In genomic region chr5:139745121-139745799, GRCh38 we compare ENCODE assay signal across 8 cellular contexts. TPM values are rescaled to one million over a fixed set of nuclear protein-coding genes. Genes with fewer than 3 reads are reported as not detected.
A peak's percentile ranks its signal among the peaks of the same experiment; 100 is the strongest.
DNase-seq lines count a peak whose midpoint lies in the region; ATAC-seq and TF ChIP-seq lines count a peak whose summit lies in the region.

No MANE protein-coding gene starts in this region.

- no peak overlapping the region for H3K27ac Mint-ChIP-seq in type B pancreatic cell

- H3K36me3 ChIP-seq in breast epithelium, result no peaks in the 10 kb centered on the region
- no peaks in the 10 kb centered on the region for H3K36me3 ChIP-seq in effector memory CD4-positive, alpha-beta T cell (ENCODE audit: control insufficient read depth, insufficient read depth, low read length)

- no peak for ATAC-seq in HG02938 (IDR thresholded peaks at IDR 0.05; ENCODE audit: unreplicated experiment)

- H3K9me3 Mint-ChIP-seq in type B pancreatic cell, result no peaks in the 10 kb centered on the region

- peaks cover 5 to 9% of the 10 kb centered on the region in 2 donors for H3K4me1 ChIP-seq in breast epithelium
- peaks cover 24% of the 10 kb centered on the region for H3K4me1 ChIP-seq in effector memory CD4-positive, alpha-beta T cell (ENCODE audit: control insufficient read depth, insufficient read depth, low read length, poor library complexity, severe bottlenecking)

- intact Hi-C loops in breast epithelium (cut with DNase I; ENCODE audit: low total_unique reads), result no loop called here

- peak overlapping the region; percentile 58 to 66 for H3K27ac ChIP-seq in breast epithelium
- H3K27ac ChIP-seq in effector memory CD4-positive, alpha-beta T cell (ENCODE audit: insufficient read depth, low read length, poor library complexity, severe bottlenecking), result no peak overlapping the region

- no peaks in the 10 kb centered on the region for H3K36me3 Mint-ChIP-seq in type B pancreatic cell

- DNase-seq in NK-92 treated with Interleukin-12 subunit alpha and Interleukin-12 subunit beta, amount 100 ng/mL, for 24 hours (lab: John Stamatoyannopoulos, UW), result peak; percentile 49
- DNase-seq in NK-92 (lab: John Stamatoyannopoulos, UW; ENCODE audit: unreplicated experiment) (no peak), LoVo (ENCODE audit: low spot score) (peak; percentile 69), breast epithelium (ENCODE audit: low spot score in 2 of 2) (no peak), mesenteric fat pad (ENCODE audit: low spot score) (peak; percentile 93), type B pancreatic cell (ENCODE audit: extremely low spot score, unreplicated experiment) (no peak)
- DNase-seq in effector memory CD4-positive, alpha-beta T cell, result no peak

- H3K9me3 ChIP-seq in breast epithelium, result no peaks in the 10 kb centered on the region
- no peaks in the 10 kb centered on the region for H3K9me3 ChIP-seq in effector memory CD4-positive, alpha-beta T cell (ENCODE audit: control insufficient read depth, low read length)

- peak overlapping the region in 1 of 3 donors; percentile 74 for H3K4me3 ChIP-seq in breast epithelium
- no peak overlapping the region for H3K4me3 ChIP-seq in effector memory CD4-positive, alpha-beta T cell (ENCODE audit: insufficient read depth, low read depth, low read length, poor library complexity, severe bottlenecking)

- no peak overlapping the region for H3K4me3 Mint-ChIP-seq in type B pancreatic cell

- H3K27me3 ChIP-seq in breast epithelium, result peaks cover 0 to 15% of the 10 kb centered on the region in 2 donors
- H3K27me3 ChIP-seq in effector memory CD4-positive, alpha-beta T cell (replicated peaks; ENCODE audit: control insufficient read depth, insufficient read depth, low read length, poor library complexity, severe bottlenecking), result peaks cover 17% of the 10 kb centered on the region

- no peak for TF ChIP-seq POLR2A in breast epithelium (IDR thresholded peaks at IDR 0.05)

- H3K4me1 Mint-ChIP-seq in type B pancreatic cell (ENCODE audit: unreplicated experiment), result peaks cover 67% of the 10 kb centered on the region

- H3K27me3 Mint-ChIP-seq in type B pancreatic cell, result peaks cover 41% of the 10 kb centered on the region

- TF ChIP-seq CTCF in breast epithelium (IDR thresholded peaks at IDR 0.05), result no peak
- TF ChIP-seq CTCF in type B pancreatic cell (conservative IDR thresholded peaks at IDR 0.05), result no peak

RNA-seq across cellular contexts. Expression of gene PSD2, which starts 50.3 kb away (rescaled TPM):
- total RNA-seq in breast epithelium (1 to 10 TPM in 1 of 3 donors, under 1 TPM in 1, not detected in 1; 0.66 to 1.8 TPM), mesenteric fat pad (not detected), type B pancreatic cell (ENCODE audit: low replicate concordance) (0.19 and 0.27 TPM in 2 replicates)

Comparison
In these comparisons a context has a peak if more than half of its experiments do, and no peak if none do; other contexts are left out.
1. DNase-seq: peak in NK-92 treated with Interleukin-12 subunit alpha and Interleukin-12 subunit beta, amount 100 ng/mL, for 24 hours (single experiment), LoVo (single experiment) and mesenteric fat pad (single experiment); none in NK-92 (single experiment), breast epithelium (0 of 2), effector memory CD4-positive, alpha-beta T cell (0 of 3) and type B pancreatic cell (single experiment).